Comparison of ENCODE assay signal across 9 cellular contexts in the genomic region with DNA sequence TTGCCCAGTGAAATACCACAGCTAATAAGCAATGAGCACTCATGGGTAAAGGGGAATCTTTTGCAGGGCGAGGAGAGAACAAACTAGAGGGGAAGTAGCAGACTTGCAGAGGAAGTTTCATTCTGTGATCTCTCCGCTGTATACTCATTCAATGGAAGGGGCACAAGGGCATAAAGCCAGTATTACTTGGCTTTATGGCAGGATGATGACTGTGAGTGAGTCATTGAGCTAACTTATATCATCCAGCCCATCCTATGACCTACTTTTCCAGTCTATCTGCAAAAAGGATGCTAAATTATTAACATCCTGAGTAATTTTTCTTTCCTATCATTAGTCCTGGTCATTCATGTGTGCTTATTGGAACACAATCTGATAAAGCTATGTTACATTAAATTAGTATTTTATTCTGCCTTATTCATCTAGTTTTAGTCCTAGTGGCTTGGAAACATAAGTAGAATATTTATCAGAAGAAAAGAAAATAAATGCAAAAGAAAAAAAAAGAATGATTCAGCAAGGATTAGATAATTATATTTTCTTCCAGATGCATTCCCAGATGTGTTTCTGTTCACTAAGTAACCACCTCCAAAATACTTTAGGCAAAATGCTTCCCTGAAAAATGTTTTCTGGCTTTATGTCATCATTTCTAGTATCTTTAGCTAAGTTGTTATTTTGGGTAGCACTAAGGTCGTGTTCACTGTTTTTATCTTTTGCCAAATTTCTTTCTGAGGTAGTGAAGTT.
DNase-seq lines count a peak whose midpoint lies in the region; ATAC-seq and TF ChIP-seq lines count a peak whose summit lies in the region.
"Had no signal": no experiment of that assay in that cellular context is flagged by ENCODE, and none has a peak within 500 bp of the region (broad histone marks: within the 10 kb centered on the region; RNA-seq: fewer than 3 reads in every experiment).

No MANE protein-coding gene starts in this region.

- no peaks in the 10 kb centered on the region for H3K27me3 Mint-ChIP-seq in Caco-2 (ENCODE audit: insufficient read depth, unreplicated experiment)

- no peaks in the 10 kb centered on the region for H3K9me3 Mint-ChIP-seq in Caco-2 (ENCODE audit: unreplicated experiment)

- no peaks in the 10 kb centered on the region for H3K9me3 ChIP-seq in BE2C
- no peaks in the 10 kb centered on the region for H3K9me3 ChIP-seq in Caco-2

- no peak overlapping the region for H3K4me3 Mint-ChIP-seq in Caco-2 (ENCODE audit: unreplicated experiment)

- TF ChIP-seq CTCF in BE2C (IDR thresholded peaks at IDR 0.05; ENCODE audit: low read depth, low read length) (no peak), Caco-2 (IDR thresholded peaks at IDR 0.05; ENCODE audit: insufficient read depth in 1 of 2, low read depth in 1 of 2, low read length in 1 of 2, severe bottlenecking in 1 of 2, unreplicated experiment in 1 of 2) (no peak)

- H3K36me3 ChIP-seq in BE2C (no peaks in the 10 kb centered on the region), Caco-2 (ENCODE audit: control insufficient read depth, insufficient read depth, low read length) (no peaks in the 10 kb centered on the region)

- no peak overlapping the region for H3K27ac Mint-ChIP-seq in Caco-2 (ENCODE audit: unreplicated experiment)

- H3K4me1 Mint-ChIP-seq in Caco-2 (ENCODE audit: low read depth, unreplicated experiment) = peaks cover 23% of the 10 kb centered on the region

- CTCF ChIA-PET in Caco-2 (lab: Charles Lee) = interaction anchor here (0.7 kb wide), 1 partner anchor 31 kb away, joined by 3 read pairs; no protein-coding TSS in a partner anchor

- peak; percentile 45 for DNase-seq in BE2C
- DNase-seq in glomerular visceral epithelial cell (ENCODE audit: extremely low spot score) = peak; percentile 88
- no peak for DNase-seq in NK-92 (lab: John Stamatoyannopoulos, UW; ENCODE audit: unreplicated experiment)
- no peak for DNase-seq in activated naive CD4-positive, alpha-beta T cell treated with anti-CD3 and anti-CD28 coated beads, Interleukin-2, amount 50 U/mL, for 16 hours
- no peak for DNase-seq in Caco-2
- no peak for DNase-seq in NCI-H82 treated with DMSO at 0.1 percent for 48 hours (lab: John Stamatoyannopoulos, UW; ENCODE audit: unreplicated experiment)
- DNase-seq: NCI-H2171 had no signal

- H3K36me3 Mint-ChIP-seq in Caco-2 (ENCODE audit: insufficient read depth, unreplicated experiment) = no peaks in the 10 kb centered on the region

- ATAC-seq in HG02610 (IDR thresholded peaks at IDR 0.05; ENCODE audit: unreplicated experiment) = peak; percentile 82
- peak; percentile 92 for ATAC-seq in SK-N-SH treated with all-trans-retinoic acid at 6 μM for 48 hours

- no peaks in the 10 kb centered on the region for H3K27me3 ChIP-seq in BE2C
- no peaks in the 10 kb centered on the region for H3K27me3 ChIP-seq in Caco-2 (replicated peaks; ENCODE audit: control insufficient read depth, insufficient read depth, low read length)

- BruUV-seq in Caco-2 (replicated peaks; lab: Mats Ljungman, UMichigan) = no TSS peak

- H3K4me3 ChIP-seq in BE2C (ENCODE audit: low read depth, low read length) (peak overlapping the region; percentile 19; the same call in 1 of the 2 replicates), Caco-2 (ENCODE audit: low read depth, low read length) (no peak overlapping the region)

- H3K4me1 ChIP-seq in BE2C (peaks cover 16% of the 10 kb centered on the region), Caco-2 (peaks cover 20% of the 10 kb centered on the region)

- POLR2A ChIA-PET in Caco-2 (lab: Charles Lee) = no interaction called here

- intact Hi-C loops in Caco-2 (cut with micrococcal nuclease; ENCODE audit: unreplicated experiment) = no loop called here

TF ChIP-seq in SK-N-SH treated with all-trans-retinoic acid at 6 μM for 48 hours, 23 proteins besides CTCF, POLR2A, EP300 and RAD21:
- TF ChIP-seq SNAI2 (CRISPR knock-in tag; IDR thresholded peaks at IDR 0.05) = no peak
- no peak for TF ChIP-seq ZNF8 (CRISPR knock-in tag; IDR thresholded peaks at IDR 0.05)
- TF ChIP-seq ZNF565 (CRISPR knock-in tag; conservative IDR thresholded peaks at IDR 0.05; ENCODE audit: low read depth) = no peak
- TF ChIP-seq ZFP30 (CRISPR knock-in tag; IDR thresholded peaks at IDR 0.05) = no peak
- TF ChIP-seq GLIS3 (CRISPR knock-in tag; IDR thresholded peaks at IDR 0.05) = no peak
- no peak for TF ChIP-seq OSR1 (CRISPR knock-in tag; IDR thresholded peaks at IDR 0.05)
- no peak for TF ChIP-seq ZC3H10 (CRISPR knock-in tag; IDR thresholded peaks at IDR 0.05)
- no peak for TF ChIP-seq PPARA (CRISPR knock-in tag; IDR thresholded peaks at IDR 0.05; ENCODE audit: borderline replicate concordance)
- TF ChIP-seq TSHZ2 (CRISPR knock-in tag; IDR thresholded peaks at IDR 0.05) = 0 out of 2 replicates have a peak, but pooled peaks have one; percentile 64
- TF ChIP-seq ISL1 (CRISPR knock-in tag; IDR thresholded peaks at IDR 0.05) = peak; percentile 55
- TF ChIP-seq, protein P1, sequence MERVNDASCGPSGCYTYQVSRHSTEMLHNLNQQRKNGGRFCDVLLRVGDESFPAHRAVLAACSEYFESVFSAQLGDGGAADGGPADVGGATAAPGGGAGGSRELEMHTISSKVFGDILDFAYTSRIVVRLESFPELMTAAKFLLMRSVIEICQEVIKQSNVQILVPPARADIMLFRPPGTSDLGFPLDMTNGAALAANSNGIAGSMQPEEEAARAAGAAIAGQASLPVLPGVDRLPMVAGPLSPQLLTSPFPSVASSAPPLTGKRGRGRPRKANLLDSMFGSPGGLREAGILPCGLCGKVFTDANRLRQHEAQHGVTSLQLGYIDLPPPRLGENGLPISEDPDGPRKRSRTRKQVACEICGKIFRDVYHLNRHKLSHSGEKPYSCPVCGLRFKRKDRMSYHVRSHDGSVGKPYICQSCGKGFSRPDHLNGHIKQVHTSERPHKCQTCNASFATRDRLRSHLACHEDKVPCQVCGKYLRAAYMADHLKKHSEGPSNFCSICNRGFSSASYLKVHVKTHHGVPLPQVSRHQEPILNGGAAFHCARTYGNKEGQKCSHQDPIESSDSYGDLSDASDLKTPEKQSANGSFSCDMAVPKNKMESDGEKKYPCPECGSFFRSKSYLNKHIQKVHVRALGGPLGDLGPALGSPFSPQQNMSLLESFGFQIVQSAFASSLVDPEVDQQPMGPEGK (CRISPR knock-in tag; IDR thresholded peaks at IDR 0.05; ENCODE audit: borderline replicate concordance) = no peak
- no peak for TF ChIP-seq CSRNP3 (CRISPR knock-in tag; IDR thresholded peaks at IDR 0.05)
- 0 out of 2 replicates have a peak, but pooled peaks have one; percentile 24 for TF ChIP-seq ZFP3 (CRISPR knock-in tag; IDR thresholded peaks at IDR 0.05)
- no peak; the same call in 1 of the 2 replicates for TF ChIP-seq TCF4 (CRISPR knock-in tag; IDR thresholded peaks at IDR 0.05; ENCODE audit: borderline replicate concordance)

Comparison
In these comparisons a context has a peak if more than half of its experiments do, and no peak if none do; other contexts are left out.
1. DNase-seq: peak in BE2C (single experiment) and glomerular visceral epithelial cell (single experiment); none in NK-92 (single experiment), activated naive CD4-positive, alpha-beta T cell treated with anti-CD3 and anti-CD28 coated beads, Interleukin-2, amount 50 U/mL, for 16 hours (single experiment), Caco-2 (0 of 2) and NCI-H82 treated with DMSO at 0.1 percent for 48 hours (single experiment).